Comparison of ENCODE assay signal across 2 cellular contexts in the genomic region with DNA sequence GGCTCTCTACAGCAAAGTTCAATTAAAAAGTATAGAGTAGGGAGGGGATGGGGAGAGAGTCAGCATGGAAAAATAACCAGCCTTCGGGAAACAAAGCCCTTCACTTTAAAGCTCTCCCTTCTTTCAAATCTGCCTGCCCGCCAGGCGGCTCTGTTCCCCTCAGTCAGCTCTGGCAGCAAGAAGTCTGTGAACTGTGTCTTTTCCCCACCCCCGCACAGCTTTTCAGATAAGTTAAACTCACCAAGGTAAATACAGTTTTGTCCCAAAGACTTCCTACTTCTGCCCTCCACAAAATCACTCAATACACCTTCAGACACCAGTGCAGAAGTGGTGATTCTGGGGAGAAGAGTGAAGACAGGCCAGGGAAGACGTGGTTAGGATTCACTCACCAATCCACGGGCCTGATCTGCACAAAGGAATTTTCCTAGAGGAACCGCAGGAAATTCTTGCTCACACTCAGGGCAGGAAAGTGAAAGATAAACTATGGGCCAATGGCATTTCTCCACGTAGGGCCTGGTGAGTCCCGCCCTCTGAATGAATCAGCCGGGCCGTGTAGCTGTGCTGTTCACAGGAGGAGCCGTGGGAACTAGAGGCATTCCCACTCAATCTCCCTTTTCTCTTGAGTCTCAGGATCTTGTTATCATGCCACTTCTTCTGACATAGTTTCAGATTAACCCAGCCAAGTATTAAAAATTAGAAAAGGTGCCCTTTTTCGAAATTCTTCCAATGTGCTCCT.
A peak's percentile ranks its signal among the peaks of the same experiment; 100 is the strongest.
TF ChIP-seq lines count a peak whose summit lies in the region.

A gene with protein sequence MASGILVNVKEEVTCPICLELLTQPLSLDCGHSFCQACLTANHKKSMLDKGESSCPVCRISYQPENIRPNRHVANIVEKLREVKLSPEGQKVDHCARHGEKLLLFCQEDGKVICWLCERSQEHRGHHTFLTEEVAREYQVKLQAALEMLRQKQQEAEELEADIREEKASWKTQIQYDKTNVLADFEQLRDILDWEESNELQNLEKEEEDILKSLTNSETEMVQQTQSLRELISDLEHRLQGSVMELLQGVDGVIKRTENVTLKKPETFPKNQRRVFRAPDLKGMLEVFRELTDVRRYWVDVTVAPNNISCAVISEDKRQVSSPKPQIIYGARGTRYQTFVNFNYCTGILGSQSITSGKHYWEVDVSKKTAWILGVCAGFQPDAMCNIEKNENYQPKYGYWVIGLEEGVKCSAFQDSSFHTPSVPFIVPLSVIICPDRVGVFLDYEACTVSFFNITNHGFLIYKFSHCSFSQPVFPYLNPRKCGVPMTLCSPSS (minus strand): TSS at position 448 of the 736 bp plus-strand sequence. CDS start 4,897 bp downstream, outside the sequence.

TF ChIP-seq in HEK293, 187 proteins besides CTCF, POLR2A, EP300 and RAD21 (continues in another document):
- TF ChIP-seq, protein P1, sequence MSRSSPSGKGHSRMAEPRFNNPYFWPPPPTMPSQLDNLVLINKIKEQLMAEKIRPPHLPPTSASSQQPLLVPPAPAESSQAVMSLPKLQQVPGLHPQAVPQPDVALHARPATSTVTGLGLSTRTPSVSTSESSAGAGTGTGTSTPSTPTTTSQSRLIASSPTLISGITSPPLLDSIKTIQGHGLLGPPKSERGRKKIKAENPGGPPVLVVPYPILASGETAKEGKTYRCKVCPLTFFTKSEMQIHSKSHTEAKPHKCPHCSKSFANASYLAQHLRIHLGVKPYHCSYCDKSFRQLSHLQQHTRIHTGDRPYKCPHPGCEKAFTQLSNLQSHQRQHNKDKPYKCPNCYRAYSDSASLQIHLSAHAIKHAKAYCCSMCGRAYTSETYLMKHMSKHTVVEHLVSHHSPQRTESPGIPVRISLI (tag by site-specific recombination; IDR thresholded peaks at IDR 0.05): no peak
- no peak for TF ChIP-seq ZNF560 (tag by site-specific recombination; IDR thresholded peaks at IDR 0.05; ENCODE audit: borderline replicate concordance)
- no peak for TF ChIP-seq HOXA7 (CRISPR knock-in tag; IDR thresholded peaks at IDR 0.05; ENCODE audit: borderline replicate concordance)
- no peak for TF ChIP-seq ZNF654 (tag by site-specific recombination; IDR thresholded peaks at IDR 0.05; ENCODE audit: low read depth)
- TF ChIP-seq ZNF585B (tag by site-specific recombination; IDR thresholded peaks at IDR 0.05): no peak
- TF ChIP-seq ZBTB17 (tag by site-specific recombination; IDR thresholded peaks at IDR 0.05): peak; percentile 75
- TF ChIP-seq ZNF350 (tag by site-specific recombination; IDR thresholded peaks at IDR 0.05): no peak
- no peak for TF ChIP-seq ZNF621 (tag by site-specific recombination; IDR thresholded peaks at IDR 0.05)
- no peak for TF ChIP-seq ZBTB48 (tag by site-specific recombination; IDR thresholded peaks at IDR 0.05)
- TF ChIP-seq ZNF132 (tag by site-specific recombination; IDR thresholded peaks at IDR 0.05; ENCODE audit: borderline replicate concordance): no peak
- no peak for TF ChIP-seq ZNF791 (tag by site-specific recombination; IDR thresholded peaks at IDR 0.05)
- TF ChIP-seq ZNF157 (tag by site-specific recombination; IDR thresholded peaks at IDR 0.05): no peak
- TF ChIP-seq, protein P2, sequence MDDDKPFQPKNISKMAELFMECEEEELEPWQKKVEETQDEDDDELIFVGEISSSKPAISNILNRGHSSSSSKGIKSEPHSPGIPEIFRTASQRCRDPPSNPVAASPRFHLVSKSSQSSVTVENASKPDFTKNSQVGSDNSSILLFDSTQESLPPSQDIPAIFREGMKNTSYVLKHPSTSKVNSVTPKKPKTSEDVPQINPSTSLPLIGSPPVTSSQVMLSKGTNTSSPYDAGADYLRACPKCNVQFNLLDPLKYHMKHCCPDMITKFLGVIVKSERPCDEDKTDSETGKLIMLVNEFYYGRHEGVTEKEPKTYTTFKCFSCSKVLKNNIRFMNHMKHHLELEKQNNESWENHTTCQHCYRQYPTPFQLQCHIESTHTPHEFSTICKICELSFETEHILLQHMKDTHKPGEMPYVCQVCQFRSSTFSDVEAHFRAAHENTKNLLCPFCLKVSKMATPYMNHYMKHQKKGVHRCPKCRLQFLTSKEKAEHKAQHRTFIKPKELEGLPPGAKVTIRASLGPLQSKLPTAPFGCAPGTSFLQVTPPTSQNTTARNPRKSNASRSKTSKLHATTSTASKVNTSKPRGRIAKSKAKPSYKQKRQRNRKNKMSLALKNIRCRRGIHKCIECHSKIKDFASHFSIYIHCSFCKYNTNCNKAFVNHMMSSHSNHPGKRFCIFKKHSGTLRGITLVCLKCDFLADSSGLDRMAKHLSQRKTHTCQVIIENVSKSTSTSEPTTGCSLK (tag by site-specific recombination; IDR thresholded peaks at IDR 0.05): no peak
- TF ChIP-seq, protein P3, sequence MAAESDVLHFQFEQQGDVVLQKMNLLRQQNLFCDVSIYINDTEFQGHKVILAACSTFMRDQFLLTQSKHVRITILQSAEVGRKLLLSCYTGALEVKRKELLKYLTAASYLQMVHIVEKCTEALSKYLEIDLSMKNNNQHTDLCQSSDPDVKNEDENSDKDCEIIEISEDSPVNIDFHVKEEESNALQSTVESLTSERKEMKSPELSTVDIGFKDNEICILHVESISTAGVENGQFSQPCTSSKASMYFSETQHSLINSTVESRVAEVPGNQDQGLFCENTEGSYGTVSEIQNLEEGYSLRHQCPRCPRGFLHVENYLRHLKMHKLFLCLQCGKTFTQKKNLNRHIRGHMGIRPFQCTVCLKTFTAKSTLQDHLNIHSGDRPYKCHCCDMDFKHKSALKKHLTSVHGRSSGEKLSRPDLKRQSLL (tag by site-specific recombination; IDR thresholded peaks at IDR 0.05): no peak
- TF ChIP-seq ZNF549 (tag by site-specific recombination; IDR thresholded peaks at IDR 0.05): no peak
- TF ChIP-seq ZNF324 (tag by site-specific recombination; IDR thresholded peaks at IDR 0.05): no peak
- TF ChIP-seq ZNF2 (tag by site-specific recombination; IDR thresholded peaks at IDR 0.05): 0 out of 2 replicates have a peak, but pooled peaks have one; percentile 19
- TF ChIP-seq KLF9 (tag by site-specific recombination; IDR thresholded peaks at IDR 0.05; ENCODE audit: low read depth): no peak
- TF ChIP-seq, protein P4, sequence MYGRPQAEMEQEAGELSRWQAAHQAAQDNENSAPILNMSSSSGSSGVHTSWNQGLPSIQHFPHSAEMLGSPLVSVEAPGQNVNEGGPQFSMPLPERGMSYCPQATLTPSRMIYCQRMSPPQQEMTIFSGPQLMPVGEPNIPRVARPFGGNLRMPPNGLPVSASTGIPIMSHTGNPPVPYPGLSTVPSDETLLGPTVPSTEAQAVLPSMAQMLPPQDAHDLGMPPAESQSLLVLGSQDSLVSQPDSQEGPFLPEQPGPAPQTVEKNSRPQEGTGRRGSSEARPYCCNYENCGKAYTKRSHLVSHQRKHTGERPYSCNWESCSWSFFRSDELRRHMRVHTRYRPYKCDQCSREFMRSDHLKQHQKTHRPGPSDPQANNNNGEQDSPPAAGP (tag by site-specific recombination; IDR thresholded peaks at IDR 0.05): no peak
- no peak for TF ChIP-seq ZNF16 (tag by site-specific recombination; IDR thresholded peaks at IDR 0.05; ENCODE audit: low read depth)
- TF ChIP-seq ZNF140 (tag by site-specific recombination; IDR thresholded peaks at IDR 0.05): no peak
- TF ChIP-seq ZNF600 (tag by site-specific recombination; IDR thresholded peaks at IDR 0.05): peak; percentile 75
- TF ChIP-seq KLF1 (tag by site-specific recombination; IDR thresholded peaks at IDR 0.05): no peak
- TF ChIP-seq ZNF366 (tag by site-specific recombination; conservative IDR thresholded peaks at IDR 0.05): peak; percentile 59; the same call in 1 of the 2 replicates
- TF ChIP-seq, protein P5, sequence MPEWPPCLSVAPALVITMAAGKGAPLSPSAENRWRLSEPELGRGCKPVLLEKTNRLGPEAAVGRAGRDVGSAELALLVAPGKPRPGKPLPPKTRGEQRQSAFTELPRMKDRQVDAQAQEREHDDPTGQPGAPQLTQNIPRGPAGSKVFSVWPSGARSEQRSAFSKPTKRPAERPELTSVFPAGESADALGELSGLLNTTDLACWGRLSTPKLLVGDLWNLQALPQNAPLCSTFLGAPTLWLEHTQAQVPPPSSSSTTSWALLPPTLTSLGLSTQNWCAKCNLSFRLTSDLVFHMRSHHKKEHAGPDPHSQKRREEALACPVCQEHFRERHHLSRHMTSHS (tag by site-specific recombination; IDR thresholded peaks at IDR 0.05): no peak
- TF ChIP-seq ZNF660 (tag by site-specific recombination; IDR thresholded peaks at IDR 0.05): no peak
- TF ChIP-seq ZNF561 (tag by site-specific recombination; IDR thresholded peaks at IDR 0.05; ENCODE audit: borderline replicate concordance): no peak

TF ChIP-seq in HepG2, 621 proteins besides CTCF, POLR2A, EP300 and RAD21 (continues in another document):
- no peak for TF ChIP-seq MAF1 (CRISPR knock-in tag; IDR thresholded peaks at IDR 0.05; ENCODE audit: borderline replicate concordance)
- no peak for TF ChIP-seq ZNF143 (CRISPR knock-in tag; IDR thresholded peaks at IDR 0.05)
- no peak for TF ChIP-seq YY1 (IDR thresholded peaks at IDR 0.05; ENCODE audit: insufficient read depth, insufficient replicate concordance, low read depth, low read length)
- TF ChIP-seq, protein P6, sequence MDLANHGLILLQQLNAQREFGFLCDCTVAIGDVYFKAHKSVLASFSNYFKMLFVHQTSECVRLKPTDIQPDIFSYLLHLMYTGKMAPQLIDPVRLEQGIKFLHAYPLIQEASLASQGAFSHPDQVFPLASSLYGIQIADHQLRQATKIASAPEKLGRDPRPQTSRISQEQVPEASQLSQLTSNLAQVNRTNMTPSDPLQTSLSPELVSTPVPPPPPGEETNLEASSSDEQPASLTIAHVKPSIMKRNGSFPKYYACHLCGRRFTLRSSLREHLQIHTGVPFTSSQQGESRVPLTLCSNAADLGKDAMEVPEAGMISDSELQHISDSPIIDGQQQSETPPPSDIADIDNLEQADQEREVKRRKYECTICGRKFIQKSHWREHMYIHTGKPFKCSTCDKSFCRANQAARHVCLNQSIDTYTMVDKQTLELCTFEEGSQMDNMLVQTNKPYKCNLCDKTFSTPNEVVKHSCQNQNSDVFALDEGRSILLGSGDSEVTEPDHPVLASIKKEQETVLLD (CRISPR knock-in tag; IDR thresholded peaks at IDR 0.05; ENCODE audit: low read depth): no peak
- TF ChIP-seq, protein P7, sequence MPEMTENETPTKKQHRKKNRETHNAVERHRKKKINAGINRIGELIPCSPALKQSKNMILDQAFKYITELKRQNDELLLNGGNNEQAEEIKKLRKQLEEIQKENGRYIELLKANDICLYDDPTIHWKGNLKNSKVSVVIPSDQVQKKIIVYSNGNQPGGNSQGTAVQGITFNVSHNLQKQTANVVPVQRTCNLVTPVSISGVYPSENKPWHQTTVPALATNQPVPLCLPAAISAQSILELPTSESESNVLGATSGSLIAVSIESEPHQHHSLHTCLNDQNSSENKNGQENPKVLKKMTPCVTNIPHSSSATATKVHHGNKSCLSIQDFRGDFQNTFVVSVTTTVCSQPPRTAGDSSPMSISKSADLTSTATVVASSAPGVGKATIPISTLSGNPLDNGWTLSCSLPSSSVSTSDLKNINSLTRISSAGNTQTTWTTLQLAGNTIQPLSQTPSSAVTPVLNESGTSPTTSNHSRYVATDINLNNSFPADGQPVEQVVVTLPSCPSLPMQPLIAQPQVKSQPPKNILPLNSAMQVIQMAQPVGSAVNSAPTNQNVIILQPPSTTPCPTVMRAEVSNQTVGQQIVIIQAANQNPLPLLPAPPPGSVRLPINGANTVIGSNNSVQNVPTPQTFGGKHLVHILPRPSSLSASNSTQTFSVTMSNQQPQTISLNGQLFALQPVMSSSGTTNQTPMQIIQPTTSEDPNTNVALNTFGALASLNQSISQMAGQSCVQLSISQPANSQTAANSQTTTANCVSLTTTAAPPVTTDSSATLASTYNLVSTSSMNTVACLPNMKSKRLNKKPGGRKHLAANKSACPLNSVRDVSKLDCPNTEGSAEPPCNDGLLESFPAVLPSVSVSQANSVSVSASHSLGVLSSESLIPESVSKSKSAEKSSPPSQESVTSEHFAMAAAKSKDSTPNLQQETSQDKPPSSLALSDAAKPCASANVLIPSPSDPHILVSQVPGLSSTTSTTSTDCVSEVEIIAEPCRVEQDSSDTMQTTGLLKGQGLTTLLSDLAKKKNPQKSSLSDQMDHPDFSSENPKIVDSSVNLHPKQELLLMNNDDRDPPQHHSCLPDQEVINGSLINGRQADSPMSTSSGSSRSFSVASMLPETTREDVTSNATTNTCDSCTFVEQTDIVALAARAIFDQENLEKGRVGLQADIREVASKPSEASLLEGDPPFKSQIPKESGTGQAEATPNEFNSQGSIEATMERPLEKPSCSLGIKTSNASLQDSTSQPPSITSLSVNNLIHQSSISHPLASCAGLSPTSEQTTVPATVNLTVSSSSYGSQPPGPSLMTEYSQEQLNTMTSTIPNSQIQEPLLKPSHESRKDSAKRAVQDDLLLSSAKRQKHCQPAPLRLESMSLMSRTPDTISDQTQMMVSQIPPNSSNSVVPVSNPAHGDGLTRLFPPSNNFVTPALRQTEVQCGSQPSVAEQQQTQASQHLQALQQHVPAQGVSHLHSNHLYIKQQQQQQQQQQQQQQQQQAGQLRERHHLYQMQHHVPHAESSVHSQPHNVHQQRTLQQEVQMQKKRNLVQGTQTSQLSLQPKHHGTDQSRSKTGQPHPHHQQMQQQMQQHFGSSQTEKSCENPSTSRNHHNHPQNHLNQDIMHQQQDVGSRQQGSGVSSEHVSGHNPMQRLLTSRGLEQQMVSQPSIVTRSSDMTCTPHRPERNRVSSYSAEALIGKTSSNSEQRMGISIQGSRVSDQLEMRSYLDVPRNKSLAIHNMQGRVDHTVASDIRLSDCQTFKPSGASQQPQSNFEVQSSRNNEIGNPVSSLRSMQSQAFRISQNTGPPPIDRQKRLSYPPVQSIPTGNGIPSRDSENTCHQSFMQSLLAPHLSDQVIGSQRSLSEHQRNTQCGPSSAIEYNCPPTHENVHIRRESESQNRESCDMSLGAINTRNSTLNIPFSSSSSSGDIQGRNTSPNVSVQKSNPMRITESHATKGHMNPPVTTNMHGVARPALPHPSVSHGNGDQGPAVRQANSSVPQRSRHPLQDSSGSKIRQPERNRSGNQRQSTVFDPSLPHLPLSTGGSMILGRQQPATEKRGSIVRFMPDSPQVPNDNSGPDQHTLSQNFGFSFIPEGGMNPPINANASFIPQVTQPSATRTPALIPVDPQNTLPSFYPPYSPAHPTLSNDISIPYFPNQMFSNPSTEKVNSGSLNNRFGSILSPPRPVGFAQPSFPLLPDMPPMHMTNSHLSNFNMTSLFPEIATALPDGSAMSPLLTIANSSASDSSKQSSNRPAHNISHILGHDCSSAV (CRISPR knock-in tag; IDR thresholded peaks at IDR 0.05; ENCODE audit: borderline replicate concordance): no peak
- no peak for TF ChIP-seq PCBP1 (IDR thresholded peaks at IDR 0.05; ENCODE audit: borderline replicate concordance, low read depth, low read length)
- no peak for TF ChIP-seq ZNF879 (CRISPR knock-in tag; IDR thresholded peaks at IDR 0.05)
- no peak for TF ChIP-seq NR2F1 (CRISPR knock-in tag; IDR thresholded peaks at IDR 0.05)
- TF ChIP-seq ZNF383 (CRISPR knock-in tag; IDR thresholded peaks at IDR 0.05; ENCODE audit: borderline replicate concordance): no peak
- no peak for TF ChIP-seq PTBP1 (IDR thresholded peaks at IDR 0.05; ENCODE audit: low read depth, low read length, poor library complexity, severe bottlenecking)
- no peak for TF ChIP-seq AGO2 (optimal IDR thresholded peaks at IDR 0.05; ENCODE audit: low read depth, low read length)
- TF ChIP-seq, protein P8, sequence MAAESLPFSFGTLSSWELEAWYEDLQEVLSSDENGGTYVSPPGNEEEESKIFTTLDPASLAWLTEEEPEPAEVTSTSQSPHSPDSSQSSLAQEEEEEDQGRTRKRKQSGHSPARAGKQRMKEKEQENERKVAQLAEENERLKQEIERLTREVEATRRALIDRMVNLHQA (CRISPR knock-in tag; IDR thresholded peaks at IDR 0.05): no peak
- TF ChIP-seq ISL2 (CRISPR knock-in tag; IDR thresholded peaks at IDR 0.05): no peak
- no peak for TF ChIP-seq KLF12 (CRISPR knock-in tag; IDR thresholded peaks at IDR 0.05; ENCODE audit: borderline replicate concordance)
- TF ChIP-seq ZNF816 (CRISPR knock-in tag; IDR thresholded peaks at IDR 0.05; ENCODE audit: borderline replicate concordance): peak; percentile 60; the same call in 1 of the 2 replicates
- no peak for TF ChIP-seq ZNF101 (CRISPR knock-in tag; IDR thresholded peaks at IDR 0.05; ENCODE audit: borderline replicate concordance, low read depth)
- TF ChIP-seq, protein P9, sequence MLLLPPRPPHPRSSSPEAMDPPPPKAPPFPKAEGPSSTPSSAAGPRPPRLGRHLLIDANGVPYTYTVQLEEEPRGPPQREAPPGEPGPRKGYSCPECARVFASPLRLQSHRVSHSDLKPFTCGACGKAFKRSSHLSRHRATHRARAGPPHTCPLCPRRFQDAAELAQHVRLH (CRISPR knock-in tag; IDR thresholded peaks at IDR 0.05; ENCODE audit: borderline replicate concordance, low read depth): 0 out of 2 replicates have a peak, but pooled peaks have one; percentile 19
